Comparison of ENCODE assay signal across 1 cellular context in the genomic region with DNA sequence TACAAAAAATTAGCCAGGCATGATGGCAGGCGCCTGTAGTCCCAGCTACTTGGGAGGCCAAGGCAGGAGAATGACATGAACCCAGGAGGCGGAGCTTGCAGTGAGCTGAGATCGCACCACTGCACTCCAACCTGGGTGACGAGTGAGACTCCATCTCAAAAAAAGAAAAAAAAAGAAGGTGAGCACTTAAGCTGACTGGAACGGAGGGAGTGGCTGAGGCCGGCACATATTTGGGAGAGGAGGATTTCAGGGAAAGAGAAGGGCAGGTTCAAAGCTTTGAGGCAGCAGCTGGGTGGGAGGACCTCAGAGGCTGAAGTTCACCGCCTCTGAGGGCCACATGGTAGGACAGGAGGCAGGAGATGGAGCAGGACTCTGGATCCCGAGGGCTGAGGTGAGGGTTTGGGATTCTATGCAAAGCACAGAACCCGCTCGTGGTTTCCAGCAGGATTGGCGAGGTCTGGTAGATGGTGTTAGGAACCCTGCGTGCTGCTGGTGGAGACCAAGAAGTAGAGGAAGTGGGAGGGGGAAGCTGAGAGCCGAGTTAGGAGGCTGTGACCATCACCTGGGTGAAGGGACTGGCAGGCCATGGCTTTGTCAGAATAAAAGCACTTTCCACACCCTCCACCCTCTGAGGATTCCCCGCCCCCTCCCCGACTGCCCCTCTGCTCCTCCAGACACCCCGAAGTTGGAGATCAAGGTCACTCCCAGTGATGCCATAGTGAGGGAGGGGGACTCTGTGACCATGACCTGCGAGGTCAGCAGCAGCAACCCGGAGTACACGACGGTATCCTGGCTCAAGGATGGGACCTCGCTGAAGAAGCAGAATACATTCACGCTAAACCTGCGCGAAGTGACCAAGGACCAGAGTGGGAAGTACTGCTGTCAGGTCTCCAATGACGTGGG.
TF ChIP-seq lines count a peak whose summit lies in the region.

No MANE protein-coding gene starts in this region.

TF ChIP-seq in GM23338, 12 proteins besides CTCF, POLR2A, EP300 and RAD21:
- TF ChIP-seq, protein P1, sequence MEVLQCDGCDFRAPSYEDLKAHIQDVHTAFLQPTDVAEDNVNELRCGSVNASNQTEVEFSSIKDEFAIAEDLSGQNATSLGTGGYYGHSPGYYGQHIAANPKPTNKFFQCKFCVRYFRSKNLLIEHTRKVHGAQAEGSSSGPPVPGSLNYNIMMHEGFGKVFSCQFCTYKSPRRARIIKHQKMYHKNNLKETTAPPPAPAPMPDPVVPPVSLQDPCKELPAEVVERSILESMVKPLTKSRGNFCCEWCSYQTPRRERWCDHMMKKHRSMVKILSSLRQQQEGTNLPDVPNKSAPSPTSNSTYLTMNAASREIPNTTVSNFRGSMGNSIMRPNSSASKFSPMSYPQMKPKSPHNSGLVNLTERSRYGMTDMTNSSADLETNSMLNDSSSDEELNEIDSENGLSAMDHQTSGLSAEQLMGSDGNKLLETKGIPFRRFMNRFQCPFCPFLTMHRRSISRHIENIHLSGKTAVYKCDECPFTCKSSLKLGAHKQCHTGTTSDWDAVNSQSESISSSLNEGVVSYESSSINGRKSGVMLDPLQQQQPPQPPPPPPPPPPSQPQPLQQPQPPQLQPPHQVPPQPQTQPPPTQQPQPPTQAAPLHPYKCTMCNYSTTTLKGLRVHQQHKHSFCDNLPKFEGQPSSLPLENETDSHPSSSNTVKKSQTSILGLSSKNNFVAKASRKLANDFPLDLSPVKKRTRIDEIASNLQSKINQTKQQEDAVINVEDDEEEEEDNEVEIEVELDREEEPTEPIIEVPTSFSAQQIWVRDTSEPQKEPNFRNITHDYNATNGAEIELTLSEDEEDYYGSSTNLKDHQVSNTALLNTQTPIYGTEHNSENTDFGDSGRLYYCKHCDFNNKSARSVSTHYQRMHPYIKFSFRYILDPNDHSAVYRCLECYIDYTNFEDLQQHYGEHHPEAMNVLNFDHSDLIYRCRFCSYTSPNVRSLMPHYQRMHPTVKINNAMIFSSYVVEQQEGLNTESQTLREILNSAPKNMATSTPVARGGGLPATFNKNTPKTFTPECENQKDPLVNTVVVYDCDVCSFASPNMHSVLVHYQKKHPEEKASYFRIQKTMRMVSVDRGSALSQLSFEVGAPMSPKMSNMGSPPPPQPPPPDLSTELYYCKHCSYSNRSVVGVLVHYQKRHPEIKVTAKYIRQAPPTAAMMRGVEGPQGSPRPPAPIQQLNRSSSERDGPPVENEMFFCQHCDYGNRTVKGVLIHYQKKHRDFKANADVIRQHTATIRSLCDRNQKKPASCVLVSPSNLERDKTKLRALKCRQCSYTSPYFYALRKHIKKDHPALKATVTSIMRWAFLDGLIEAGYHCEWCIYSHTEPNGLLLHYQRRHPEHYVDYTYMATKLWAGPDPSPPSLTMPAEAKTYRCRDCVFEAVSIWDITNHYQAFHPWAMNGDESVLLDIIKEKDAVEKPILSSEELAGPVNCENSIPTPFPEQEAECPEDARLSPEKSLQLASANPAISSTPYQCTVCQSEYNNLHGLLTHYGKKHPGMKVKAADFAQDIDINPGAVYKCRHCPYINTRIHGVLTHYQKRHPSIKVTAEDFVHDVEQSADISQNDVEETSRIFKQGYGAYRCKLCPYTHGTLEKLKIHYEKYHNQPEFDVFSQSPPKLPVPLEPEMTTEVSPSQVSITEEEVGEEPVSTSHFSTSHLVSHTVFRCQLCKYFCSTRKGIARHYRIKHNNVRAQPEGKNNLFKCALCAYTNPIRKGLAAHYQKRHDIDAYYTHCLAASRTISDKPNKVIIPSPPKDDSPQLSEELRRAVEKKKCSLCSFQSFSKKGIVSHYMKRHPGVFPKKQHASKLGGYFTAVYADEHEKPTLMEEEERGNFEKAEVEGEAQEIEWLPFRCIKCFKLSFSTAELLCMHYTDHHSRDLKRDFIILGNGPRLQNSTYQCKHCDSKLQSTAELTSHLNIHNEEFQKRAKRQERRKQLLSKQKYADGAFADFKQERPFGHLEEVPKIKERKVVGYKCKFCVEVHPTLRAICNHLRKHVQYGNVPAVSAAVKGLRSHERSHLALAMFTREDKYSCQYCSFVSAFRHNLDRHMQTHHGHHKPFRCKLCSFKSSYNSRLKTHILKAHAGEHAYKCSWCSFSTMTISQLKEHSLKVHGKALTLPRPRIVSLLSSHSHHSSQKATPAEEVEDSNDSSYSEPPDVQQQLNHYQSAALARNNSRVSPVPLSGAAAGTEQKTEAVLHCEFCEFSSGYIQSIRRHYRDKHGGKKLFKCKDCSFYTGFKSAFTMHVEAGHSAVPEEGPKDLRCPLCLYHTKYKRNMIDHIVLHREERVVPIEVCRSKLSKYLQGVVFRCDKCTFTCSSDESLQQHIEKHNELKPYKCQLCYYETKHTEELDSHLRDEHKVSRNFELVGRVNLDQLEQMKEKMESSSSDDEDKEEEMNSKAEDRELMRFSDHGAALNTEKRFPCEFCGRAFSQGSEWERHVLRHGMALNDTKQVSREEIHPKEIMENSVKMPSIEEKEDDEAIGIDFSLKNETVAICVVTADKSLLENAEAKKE (CRISPR knock-in tag; IDR thresholded peaks at IDR 0.05) = no peak
- TF ChIP-seq NANOG (IDR thresholded peaks at IDR 0.05; ENCODE audit: borderline replicate concordance) = no peak
- TF ChIP-seq POLR2AphosphoS5 (IDR thresholded peaks at IDR 0.05; ENCODE audit: low read depth) = no peak
